In genomic region chr12:132729541-132730320, GRCh38 we compare ENCODE assay signal across 11 cellular contexts. TPM values are rescaled to one million over a fixed set of nuclear protein-coding genes. Genes with fewer than 3 reads are reported as not detected.
DNase-seq lines count a peak whose midpoint lies in the region; ATAC-seq lines count a peak whose summit lies in the region.
"Had no signal": no experiment of that assay in that cellular context is flagged by ENCODE, and none has a peak within 500 bp of the region (broad histone marks: within the 10 kb centered on the region; RNA-seq: fewer than 3 reads in every experiment).

No MANE protein-coding gene starts in this region.

- H3K27ac ChIP-seq in SK-N-MC, result peak overlapping the region; percentile 84

- H3K27me3 Mint-ChIP-seq in natural killer cell treated with Interleukin-12 subunit alpha and Interleukin-12 subunit beta and Interleukin-15 and Interleukin-18, amount 100 ng/mL, for 72 hours, result no peaks in the 10 kb centered on the region

- H3K27ac Mint-ChIP-seq in natural killer cell treated with Interleukin-12 subunit alpha and Interleukin-12 subunit beta and Interleukin-15 and Interleukin-18, amount 100 ng/mL, for 72 hours, result no peak overlapping the region

- in situ Hi-C loops in ACHN (cut with HindIII; ENCODE audit: low pct_ligation_motif_present, low pct_unique_long_range_greater_than_20kb, low sequenced_read_pairs), result no loop called here

- H3K9me3 Mint-ChIP-seq in natural killer cell treated with Interleukin-12 subunit alpha and Interleukin-12 subunit beta and Interleukin-15 and Interleukin-18, amount 100 ng/mL, for 72 hours, result no peaks in the 10 kb centered on the region

- H3K4me1 Mint-ChIP-seq in natural killer cell treated with Interleukin-12 subunit alpha and Interleukin-12 subunit beta and Interleukin-15 and Interleukin-18, amount 100 ng/mL, for 72 hours (ENCODE audit: low read depth in 2 of 2), result peaks cover 0 to 14% of the 10 kb centered on the region in 2 donors

- ATAC-seq in GM18498 (IDR thresholded peaks at IDR 0.05; ENCODE audit: unreplicated experiment) (no peak), GM21360 (IDR thresholded peaks at IDR 0.05; ENCODE audit: unreplicated experiment) (no peak)
- ATAC-seq in natural killer cell treated with Interleukin-12 subunit alpha and Interleukin-12 subunit beta and Interleukin-15 and Interleukin-18, amount 100 ng/mL, for 72 hours, result no peak

- DNase-seq in ACHN (peak; percentile 35), ELR (ENCODE audit: low read depth) (peak; percentile 50), SK-N-MC (ENCODE audit: low read depth, low spot score) (no peak), fibroblast of peridontal ligament (ENCODE audit: extremely low read depth) (peak; percentile 6), hippocampal formation (lab: John Stamatoyannopoulos, UW) (no peak)
- no peak for DNase-seq in natural killer cell treated with Interleukin-12 subunit alpha and Interleukin-12 subunit beta and Interleukin-15 and Interleukin-18, amount 100 ng/mL, for 72 hours (ENCODE audit: low spot score)
- DNase-seq: NCI-H1930, retina, T1000 had no signal

- peaks cover 77% of the 10 kb centered on the region for H3K36me3 ChIP-seq in SK-N-MC (ENCODE audit: insufficient read depth, low read length)

- no peaks in the 10 kb centered on the region for H3K9me3 ChIP-seq in SK-N-MC (ENCODE audit: low read depth, low read length)

- no peak overlapping the region for H3K4me3 ChIP-seq in SK-N-MC

- no peak overlapping the region for H3K4me3 Mint-ChIP-seq in natural killer cell treated with Interleukin-12 subunit alpha and Interleukin-12 subunit beta and Interleukin-15 and Interleukin-18, amount 100 ng/mL, for 72 hours

- peaks cover 46% of the 10 kb centered on the region for H3K36me3 Mint-ChIP-seq in natural killer cell treated with Interleukin-12 subunit alpha and Interleukin-12 subunit beta and Interleukin-15 and Interleukin-18, amount 100 ng/mL, for 72 hours

- H3K9ac ChIP-seq in SK-N-MC (ENCODE audit: insufficient read length), result no peak overlapping the region

RNA-seq across cellular contexts. Expression of gene PGAM5, which starts 19.1 kb away (rescaled TPM):
- total RNA-seq in natural killer cell treated with Interleukin-12 subunit alpha and Interleukin-12 subunit beta and Interleukin-15 and Interleukin-18, amount 100 ng/mL, for 72 hours, result 100 to 1,000 TPM in 1 of 2 donors, 10 to 100 TPM in 1; 54.9 to 114 TPM

RNA-seq across cellular contexts. Expression of gene ANKLE2, which starts 31.9 kb away (rescaled TPM):
- 100 to 1,000 TPM; 163 to 193 TPM for total RNA-seq in natural killer cell treated with Interleukin-12 subunit alpha and Interleukin-12 subunit beta and Interleukin-15 and Interleukin-18, amount 100 ng/mL, for 72 hours

RNA-seq across cellular contexts. Expression of gene PXMP2, which starts 42.3 kb away (rescaled TPM):
- total RNA-seq in natural killer cell treated with Interleukin-12 subunit alpha and Interleukin-12 subunit beta and Interleukin-15 and Interleukin-18, amount 100 ng/mL, for 72 hours, result 10 to 100 TPM in 1 of 2 donors, 1 to 10 TPM in 1; 9.6 to 22.2 TPM

RNA-seq across cellular contexts. Expression of gene POLE, which starts 42.6 kb away (rescaled TPM):
- total RNA-seq in natural killer cell treated with Interleukin-12 subunit alpha and Interleukin-12 subunit beta and Interleukin-15 and Interleukin-18, amount 100 ng/mL, for 72 hours, result 100 to 1,000 TPM in 1 of 2 donors, 10 to 100 TPM in 1; 94.3 to 265 TPM

Comparison
In these comparisons a context has a peak if more than half of its experiments do, and no peak if none do; other contexts are left out.
1. DNase-seq: peak in ACHN (single experiment), ELR (single experiment) and fibroblast of peridontal ligament (single experiment); none in SK-N-MC (single experiment), natural killer cell treated with Interleukin-12 subunit alpha and Interleukin-12 subunit beta and Interleukin-15 and Interleukin-18, amount 100 ng/mL, for 72 hours (single experiment) and hippocampal formation (0 of 2).